8 cellular contexts compared by ENCODE assay signal in the genomic region with DNA sequence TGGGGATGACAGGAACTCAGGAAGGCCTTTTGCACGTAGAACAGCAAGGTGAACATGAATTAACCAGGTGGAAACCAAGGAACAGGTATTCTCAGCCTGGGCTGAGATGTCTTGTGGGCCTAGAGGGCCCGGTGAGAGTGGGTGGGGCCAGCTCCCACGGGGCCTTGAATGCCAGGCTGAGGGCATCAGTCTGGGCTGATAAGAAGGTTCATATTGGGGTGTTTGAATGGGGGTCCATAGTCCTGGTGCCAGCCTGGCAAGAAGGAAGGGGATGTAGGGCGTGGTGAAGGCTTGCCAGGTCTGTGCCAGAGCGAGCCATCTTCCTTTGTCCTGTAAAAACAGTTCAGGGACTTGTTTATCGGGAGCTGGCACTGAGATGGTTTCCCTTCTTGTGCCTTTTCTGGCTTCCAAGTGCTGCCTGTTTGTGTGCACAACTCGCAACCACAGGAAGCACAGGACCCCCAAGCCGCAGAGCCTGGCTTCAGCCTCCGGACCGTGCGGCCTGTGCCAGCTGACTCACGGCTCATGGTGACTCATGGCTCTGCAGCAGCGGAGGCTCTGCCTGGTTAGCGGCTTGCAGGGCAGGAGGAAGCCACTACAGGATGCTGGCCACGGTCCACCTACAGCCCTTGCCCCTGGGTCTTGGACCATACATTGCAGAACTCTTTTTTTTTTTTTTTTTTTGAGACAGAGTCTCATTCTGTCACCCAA. TPM values are rescaled to one million over a fixed set of nuclear protein-coding genes. Genes with fewer than 3 reads are reported as not detected.
DNase-seq lines count a peak whose midpoint lies in the region; ATAC-seq and TF ChIP-seq lines count a peak whose summit lies in the region.

No MANE protein-coding gene starts in this region.

- peak; percentile 20 to 69 for DNase-seq in SHP77 (lab: John Stamatoyannopoulos, UW)
- DNase-seq in SHP77 treated with DMSO at 0.1 percent for 48 hours (lab: John Stamatoyannopoulos, UW): no peak
- DNase-seq in breast epithelium (ENCODE audit: low spot score in 2 of 2): peak; percentile 92
- peak; percentile 73 for DNase-seq in kidney glomerular epithelial cell (lab: John Stamatoyannopoulos, UW)
- peak; percentile 67 for DNase-seq in stimulated activated CD4-positive, alpha-beta T cell treated with anti-CD3 and anti-CD28 coated beads, Interleukin-1b, Interleukin-23, amount 100 ng/mL, for 48 hours
- DNase-seq in RPMI8226: no peak

- no peaks in the 10 kb centered on the region for H3K36me3 ChIP-seq in breast epithelium

- no peaks in the 10 kb centered on the region for H3K27me3 ChIP-seq in breast epithelium

- no peak for ATAC-seq in GM21360 (IDR thresholded peaks at IDR 0.05; ENCODE audit: unreplicated experiment)

- H3K4me3 ChIP-seq in WI38 (ENCODE audit: low read depth, low read length) (peak overlapping the region; percentile 88), breast epithelium (peak overlapping the region; percentile 14 to 86 (median 23))

- no peaks in the 10 kb centered on the region for H3K9me3 ChIP-seq in breast epithelium

- TF ChIP-seq POLR2A in breast epithelium (IDR thresholded peaks at IDR 0.05): no peak

- TF ChIP-seq CTCF in WI38 (IDR thresholded peaks at IDR 0.05; ENCODE audit: low read depth, low read length) (no peak), breast epithelium (IDR thresholded peaks at IDR 0.05) (no peak)

- peak overlapping the region; percentile 94 to 96 for H3K27ac ChIP-seq in breast epithelium

- H3K4me1 ChIP-seq in breast epithelium: peaks cover 0 to 33% of the 10 kb centered on the region in 2 donors

- intact Hi-C loops in breast epithelium (cut with DNase I; ENCODE audit: low total_unique reads): loop anchor here (5.0 kb wide), 1 partner anchor 34 kb away; the partner anchor contains the start of gene NINJ1

RNA-seq across cellular contexts. Expression of gene CARD19, which starts 2.4 kb away (rescaled TPM):
- 10 to 100 TPM; 59.0 to 79.3 (median 62.1) TPM for total RNA-seq in breast epithelium

RNA-seq across cellular contexts. Expression of gene NINJ1, which starts 35.7 kb away (rescaled TPM):
- 100 to 1,000 TPM in 2 of 3 donors, 10 to 100 TPM in 1; 89.8 to 109 (median 109) TPM for total RNA-seq in breast epithelium

RNA-seq across cellular contexts. Expression of gene SUSD3, which starts 39.9 kb away (rescaled TPM):
- total RNA-seq in breast epithelium: 10 to 100 TPM in 2 of 3 donors, 1 to 10 TPM in 1; 1.3 to 52.4 (median 45.9) TPM

Comparison
In these comparisons a context has a peak if more than half of its experiments do, and no peak if none do; other contexts are left out.
1. DNase-seq: peak in SHP77 (2 of 2), breast epithelium (2 of 2), kidney glomerular epithelial cell (single experiment) and stimulated activated CD4-positive, alpha-beta T cell treated with anti-CD3 and anti-CD28 coated beads, Interleukin-1b, Interleukin-23, amount 100 ng/mL, for 48 hours (single experiment); none in SHP77 treated with DMSO at 0.1 percent for 48 hours (single experiment) and RPMI8226 (single experiment).